Comparison of ENCODE assay signal across 1 cellular context in genomic region chrX:140500427-140500826, GRCh38.
TF ChIP-seq lines count a peak whose summit lies in the region.

No MANE protein-coding gene starts in this region.

TF ChIP-seq in H1, 55 proteins besides CTCF, POLR2A, EP300 and RAD21 (continued from another document):
- no peak for TF ChIP-seq CHD7 (IDR thresholded peaks at IDR 0.05; ENCODE audit: insufficient replicate concordance, low read length)
- no peak for TF ChIP-seq GTF2F1 (IDR thresholded peaks at IDR 0.05; ENCODE audit: borderline replicate concordance, low read depth, low read length)
- no peak for TF ChIP-seq E2F6 (IDR thresholded peaks at IDR 0.05)
- no peak for TF ChIP-seq KDM1A (IDR thresholded peaks at IDR 0.05; ENCODE audit: borderline replicate concordance, low read length)
- no peak for TF ChIP-seq TAF1 (IDR thresholded peaks at IDR 0.05; ENCODE audit: low read depth, low read length)
